Comparison of ENCODE assay signal across 8 cellular contexts in genomic region chr18:62324917-62325805, GRCh38. TPM values are rescaled to one million over a fixed set of nuclear protein-coding genes. Genes with fewer than 3 reads are reported as not detected.
A peak's percentile ranks its signal among the peaks of the same experiment; 100 is the strongest.
DNase-seq lines count a peak whose midpoint lies in the region; ATAC-seq and TF ChIP-seq lines count a peak whose summit lies in the region.

Gene TNFRSF11A, plus strand, starts transcription at chr18:62325310. Its CDS starts 43 bp downstream, at chr18:62325353.

- intact Hi-C loops in body of pancreas (cut with DNase I) = no loop called here

- peaks cover 49% of the 10 kb centered on the region for H3K27me3 ChIP-seq in DOHH2 (ENCODE audit: control insufficient read depth, low read length)
- H3K27me3 ChIP-seq in HUES48 (ENCODE audit: control insufficient read depth, insufficient read depth, low read length) = peaks cover 60% of the 10 kb centered on the region
- no peaks in the 10 kb centered on the region for H3K27me3 ChIP-seq in body of pancreas

- H3K9me2 ChIP-seq in DOHH2 (replicated peaks; ENCODE audit: control insufficient read depth, low read length) = no peaks in the 10 kb centered on the region

- H3K4me1 ChIP-seq in DOHH2 (ENCODE audit: control insufficient read depth, low read length) (peaks cover 12% of the 10 kb centered on the region), HUES48 (ENCODE audit: control insufficient read depth, insufficient read depth, low read length) (peaks cover 59% of the 10 kb centered on the region), body of pancreas (peaks cover 33% of the 10 kb centered on the region)

- H3K79me2 ChIP-seq in DOHH2 (ENCODE audit: control insufficient read depth, low read length) = no peaks in the 10 kb centered on the region

- 1 to 5% methylated on average over 13 to 81 of the region's 99 CpGs for WGBS in body of pancreas, 2 donors

- no peak for TF ChIP-seq POLR2A in body of pancreas (IDR thresholded peaks at IDR 0.05)

- peak within 1 kb of the TSS; percentile 54; the same call in 1 of the 2 replicates for H3K9ac ChIP-seq in HUES48 (ENCODE audit: low read depth, low read length)

- ATAC-seq in GM21390 (IDR thresholded peaks at IDR 0.05; ENCODE audit: unreplicated experiment) = peak; percentile 70
- ATAC-seq in body of pancreas = peak; percentile 89

- H3K27ac ChIP-seq in DOHH2 (ENCODE audit: low read depth, low read length) = no peak within 1 kb of the TSS
- H3K27ac ChIP-seq in HUES48 (ENCODE audit: low read depth, low read length) = peak within 1 kb of the TSS; percentile 75
- peak within 1 kb of the TSS in 1 of 4 donors; percentile 34 for H3K27ac ChIP-seq in body of pancreas

- peak within 1 kb of the TSS; percentile 58 for H3K4me3 ChIP-seq in DOHH2 (ENCODE audit: low read length)
- peak within 1 kb of the TSS; percentile 81 for H3K4me3 ChIP-seq in HUES48 (ENCODE audit: low read depth, low read length)
- peak within 1 kb of the TSS; percentile 34 to 42 for H3K4me3 ChIP-seq in body of pancreas

- H3K36me3 ChIP-seq in DOHH2 (ENCODE audit: control insufficient read depth, low read length) (no peaks in the 10 kb centered on the region), HUES48 (ENCODE audit: control insufficient read depth, insufficient read depth, low read length) (no peaks in the 10 kb centered on the region), body of pancreas (replicated peaks in 1 of 2; ENCODE audit: insufficient read depth in 1 of 2, low read depth in 2 of 2) (no peaks in the 10 kb centered on the region)

- H3K4me2 ChIP-seq in DOHH2 (ENCODE audit: low read length) = peak within 1 kb of the TSS; percentile 56

- DNase-seq in T-helper 2 cell (peak; percentile 44 to 82 (median 47)), body of pancreas (peak; percentile 60 to 79 (median 66)), kidney tubule cell (ENCODE audit: low spot score) (peak; percentile 70), H4 (ENCODE audit: low spot score) (no peak)
- peak; percentile 56 to 68 for DNase-seq in stimulated activated CD4-positive, alpha-beta T cell treated with anti-CD3 and anti-CD28 coated beads, Interleukin-4, amount 100 ng/mL, for 48 hours (ENCODE audit: low read depth in 2 of 2)

- H3K9me3 ChIP-seq in DOHH2 (ENCODE audit: control insufficient read depth, insufficient read depth, low read length) (no peaks in the 10 kb centered on the region), HUES48 (ENCODE audit: control insufficient read depth, insufficient read depth, low read length) (no peaks in the 10 kb centered on the region), body of pancreas (no peaks in the 10 kb centered on the region)

- TF ChIP-seq CTCF in DOHH2 (IDR thresholded peaks at IDR 0.05; ENCODE audit: low read depth, low read length, poor library complexity, severe bottlenecking) (no peak), body of pancreas (IDR thresholded peaks at IDR 0.05) (peak; percentile 16 to 56 (median 41))

- no peaks in the 10 kb centered on the region; the same call in 1 of the 2 replicates for H3F3A ChIP-seq in DOHH2 (ENCODE audit: control insufficient read depth, insufficient read depth)

- H4K20me1 ChIP-seq in DOHH2 (ENCODE audit: control insufficient read depth, insufficient read depth, low read depth, low read length) = no peaks in the 10 kb centered on the region

RNA-seq across cellular contexts. Expression of gene TNFRSF11A, which starts in this region (rescaled TPM):
- 1 to 10 TPM; 3.3 to 3.4 TPM for total RNA-seq in body of pancreas
- 0.17 and 0.39 TPM in 2 replicates for total RNA-seq in H4 (2014; rRNA removed; shearing (Covaris generic))
